19 cellular contexts compared by ENCODE assay signal in genomic region chr3:177789500-177789899, GRCh38.
A peak's percentile ranks its signal among the peaks of the same experiment; 100 is the strongest.
DNase-seq lines count a peak whose midpoint lies in the region; ATAC-seq lines count a peak whose summit lies in the region.
"Had no signal": no experiment of that assay in that cellular context is flagged by ENCODE, and none has a peak within 500 bp of the region (broad histone marks: within the 10 kb centered on the region; RNA-seq: fewer than 3 reads in every experiment).

No MANE protein-coding gene starts in this region.

- no peak overlapping the region for H3K9ac ChIP-seq in rectal smooth muscle tissue (ENCODE audit: low read length)

- peak; percentile 77 for DNase-seq in NCI-H82 treated with DMSO at 0.1 percent for 48 hours (lab: John Stamatoyannopoulos, UW; ENCODE audit: unreplicated experiment)
- no peak for DNase-seq in NCI-H82 (lab: John Stamatoyannopoulos, UW)
- peak; percentile 98 for DNase-seq in SK-N-DZ (ENCODE audit: low spot score)
- DNase-seq in left kidney (ENCODE audit: low read depth, low spot score): peak; percentile 41
- no peak for DNase-seq in NCI-H446 treated with DMSO at 0.1 percent for 48 hours (lab: John Stamatoyannopoulos, UW)
- DNase-seq in ureter (ENCODE audit: low spot score): no peak
- DNase-seq: CD4-positive, alpha-beta T cell; DMS79 treated with DMSO at 0.1 percent for 48 hours; GDM1; KBM-7; NCI-H1048; NCI-H1436 treated with DMSO at 0.1 percent for 48 hours; NCI-H2081; NCI-H510A treated with DMSO at 0.1 percent for 48 hours had no signal

- no peaks in the 10 kb centered on the region for H3K27me3 ChIP-seq in rectal smooth muscle tissue (ENCODE audit: control insufficient read depth, insufficient read depth, low read length)

- H3K4me1 ChIP-seq in rectal smooth muscle tissue (ENCODE audit: control insufficient read depth, insufficient read depth, low read length): peaks cover 9% of the 10 kb centered on the region

- no peaks in the 10 kb centered on the region for H3K36me3 ChIP-seq in rectal smooth muscle tissue (ENCODE audit: control insufficient read depth, insufficient read depth, low read length)

- no peak for ATAC-seq in HG03520 (IDR thresholded peaks at IDR 0.05; ENCODE audit: unreplicated experiment)
- ATAC-seq: GM12878, HCT116 had no signal

- H3K4me3 ChIP-seq in rectal smooth muscle tissue (ENCODE audit: low read length): no peak overlapping the region
- H3K4me3 ChIP-seq: GM12878 had no signal

- H3K27ac ChIP-seq in rectal smooth muscle tissue (ENCODE audit: low read depth, low read length): peak overlapping the region; percentile 54
- H3K27ac ChIP-seq: 22Rv1 had no signal

Comparison
In these comparisons a context has a peak if more than half of its experiments do, and no peak if none do; other contexts are left out.
1. DNase-seq: peak in NCI-H82 treated with DMSO at 0.1 percent for 48 hours (single experiment), SK-N-DZ (single experiment) and left kidney (single experiment); none in NCI-H82 (single experiment), NCI-H446 treated with DMSO at 0.1 percent for 48 hours (single experiment) and ureter (single experiment).